Comparison of ENCODE assay signal across 8 cellular contexts in genomic region chr6:13615802-13616140, GRCh38. TPM values are rescaled to one million over a fixed set of nuclear protein-coding genes. Genes with fewer than 3 reads are reported as not detected.
DNase-seq lines count a peak whose midpoint lies in the region; ATAC-seq, FAIRE-seq and TF ChIP-seq lines count a peak whose summit lies in the region.

No MANE protein-coding gene starts in this region.

- in situ Hi-C loops in T47D (cut with HindIII; ENCODE audit: low pct_unique_long_range_greater_than_20kb, low sequenced_read_pairs), result no loop called here

- TF ChIP-seq CTCF in kidney (IDR thresholded peaks at IDR 0.05; ENCODE audit: borderline replicate concordance, extremely low read depth, insufficient read depth), result no peak

- H3K4me3 ChIP-seq in GM08714 (ENCODE audit: low read length) (peak overlapping the region; percentile 93), HUES48 (ENCODE audit: low read depth, low read length) (peak overlapping the region; percentile 100), kidney (ENCODE audit: low read length in 2 of 2) (peak overlapping the region; percentile 88 to 99)

- FAIRE-seq in kidney (lab: Jason Lieb, UNC), result no peak

- intact Hi-C loops in kidney (cut with DNase I), result no loop called here

- H3K27ac ChIP-seq in HUES48 (ENCODE audit: low read depth, low read length) (peak overlapping the region; percentile 78), kidney (ENCODE audit: low read depth in 2 of 2, low read length in 2 of 2) (peak overlapping the region; percentile 81 to 84)

- H3K9me3 ChIP-seq in HUES48 (ENCODE audit: control insufficient read depth, insufficient read depth, low read length), result no peaks in the 10 kb centered on the region
- H3K9me3 ChIP-seq in kidney (ENCODE audit: control insufficient read depth in 1 of 2, low read length in 2 of 2), result no peaks in the 10 kb centered on the region

- peaks cover 9% of the 10 kb centered on the region; the same call in 1 of the 2 replicates for H3K4me1 ChIP-seq in HUES48 (ENCODE audit: control insufficient read depth, insufficient read depth, low read length)
- peaks cover 5 to 13% of the 10 kb centered on the region in 2 donors for H3K4me1 ChIP-seq in kidney (ENCODE audit: control insufficient read depth in 1 of 2, insufficient read depth in 1 of 2, low read depth in 1 of 2, low read length in 2 of 2)

- no peak for ATAC-seq in HG03095 (IDR thresholded peaks at IDR 0.05; ENCODE audit: unreplicated experiment)

- H3K9ac ChIP-seq in HUES48 (ENCODE audit: low read depth, low read length) (peak overlapping the region; percentile 87), kidney (ENCODE audit: low read length in 2 of 2) (peak overlapping the region; percentile 35 to 98)

- no peaks in the 10 kb centered on the region for H3K27me3 ChIP-seq in HUES48 (ENCODE audit: control insufficient read depth, insufficient read depth, low read length)

- H3K36me3 ChIP-seq in HUES48 (ENCODE audit: control insufficient read depth, insufficient read depth, low read length), result peaks cover 41% of the 10 kb centered on the region
- H3K36me3 ChIP-seq in kidney (ENCODE audit: control insufficient read depth in 1 of 2, insufficient read depth in 2 of 2, low read length in 2 of 2), result peaks cover 12 to 28% of the 10 kb centered on the region in 2 donors

- peak; percentile 24 for DNase-seq in T-helper 9 cell
- peak; percentile 29 to 45 for DNase-seq in T47D (ENCODE audit: low read depth in 1 of 2, low spot score in 1 of 2)
- DNase-seq in kidney, result peak; percentile 84
- DNase-seq in stimulated activated CD4-positive, alpha-beta T cell treated with anti-CD3 and anti-CD28 coated beads, Interleukin-2, amount 100 ng/mL, for 24 hours, result peak; percentile 62 to 63
- no peak for DNase-seq in NCI-H2107 (lab: John Stamatoyannopoulos, UW)

RNA-seq across cellular contexts. Expression of gene NOL7, which starts 0.6 kb away (rescaled TPM):
- 65.1 TPM for total RNA-seq in kidney
- polyA plus RNA-seq in kidney (ENCODE audit: insufficient read depth, low read depth, low replicate concordance), result 71.5 TPM

RNA-seq across cellular contexts. Expression of gene SIRT5, which starts 41.4 kb away (rescaled TPM):
- 12.0 TPM for total RNA-seq in kidney
- polyA plus RNA-seq in kidney (ENCODE audit: insufficient read depth, low read depth, low replicate concordance), result 16.8 TPM
